ENCODE assay signal across 8 cellular contexts in genomic region chr19:48966541-48967345, GRCh38. TPM values are rescaled to one million over a fixed set of nuclear protein-coding genes. Genes with fewer than 3 reads are reported as not detected.
DNase-seq lines count a peak whose midpoint lies in the region; ATAC-seq, FAIRE-seq and TF ChIP-seq lines count a peak whose summit lies in the region.

No MANE protein-coding gene starts in this region.

- peak overlapping the region; percentile 99 for H3K4me3 Mint-ChIP-seq in activated naive CD8-positive, alpha-beta T cell treated with anti-CD3 and anti-CD28 coated beads for 36 hours

- no TSS peak for BruUV-seq in HepG2 (replicated peaks; lab: Mats Ljungman, UMichigan)

- CTCF ChIA-PET in AG04450 (lab: Charles Lee): interaction anchor here (1.0 to 1.8 kb wide), 2 partner anchors 27 to 124 kb away, joined by 4 to 7 read pairs; partner anchors contain the start of genes GYS1 and RUVBL2
- CTCF ChIA-PET in HepG2 (lab: Yijun Ruan, JAX; ENCODE audit: low intra/inter-chr PET ratio, low total read pairs): no interaction called here

- H4K20me1 ChIP-seq in HepG2 (ENCODE audit: insufficient read depth, low read length): peaks cover 33% of the 10 kb centered on the region

- H3K27me3 ChIP-seq in AG04450 (ENCODE audit: control insufficient read depth, insufficient read depth, low read length) (no peaks in the 10 kb centered on the region), HepG2 (ENCODE audit: control insufficient read depth in 1 of 2, insufficient read depth in 2 of 2, low read length in 2 of 2) (no peaks in the 10 kb centered on the region; a peak in 1 of 5 replicates), tibial artery (no peaks in the 10 kb centered on the region)

- H3K27ac Mint-ChIP-seq in activated naive CD8-positive, alpha-beta T cell treated with anti-CD3 and anti-CD28 coated beads for 36 hours: peak overlapping the region; percentile 97

- peaks cover 34% of the 10 kb centered on the region for H3K4me1 ChIP-seq in HepG2 (ENCODE audit: insufficient read depth, low read length)
- H3K4me1 ChIP-seq in tibial artery: peaks cover 0 to 65% (median 49%) of the 10 kb centered on the region in 4 donors

- H3K4me2 ChIP-seq in HepG2 (ENCODE audit: low read depth, low read length): peak overlapping the region; percentile 97

- peaks cover 3% of the 10 kb centered on the region for H3K9me3 Mint-ChIP-seq in activated naive CD8-positive, alpha-beta T cell treated with anti-CD3 and anti-CD28 coated beads for 36 hours

- peak; percentile 3 to 34; a peak in 2 of 4 replicates for TF ChIP-seq POLR2A in HepG2 (IDR thresholded peaks at IDR 0.05; ENCODE audit: insufficient read depth in 1 of 2, low read depth in 2 of 2, low read length in 2 of 2)

- intact Hi-C loops in HepG2 (cut with micrococcal nuclease; ENCODE audit: unreplicated experiment) (loop anchor here (10.0 kb wide), 2 partner anchors 92 to 182 kb away; partner anchors contain the start of gene PPP1R15A), tibial artery (cut with DNase I; ENCODE audit: low total_unique reads) (loop anchor here (10.0 kb wide), 1 partner anchor 92 kb away; the partner anchor contains the start of gene PPP1R15A)

- ATAC-seq in HepG2 (no peak), GM18517 (IDR thresholded peaks at IDR 0.05; ENCODE audit: unreplicated experiment) (no peak)

- peaks cover 12% of the 10 kb centered on the region; the same call in 1 of the 2 replicates for H3K9me3 ChIP-seq in AG04450 (ENCODE audit: control insufficient read depth, insufficient read depth, low read length)
- no peaks in the 10 kb centered on the region for H3K9me3 ChIP-seq in HepG2 (ENCODE audit: low read length)
- no peaks in the 10 kb centered on the region for H3K9me3 ChIP-seq in tibial artery

- POLR2A ChIA-PET in AG04450 (lab: Yijun Ruan, JAX) (interaction anchor here (1.1 to 5.6 kb wide), 12 partner anchors 12 to 171 kb away, joined by 3 to 83 read pairs (median 5); partner anchors contain the start of genes BAX, GYS1, NUCB1 and PPP1R15A), HepG2 (lab: Yijun Ruan, JAX) (interaction anchor here (0.8 to 5.6 kb wide), 17 partner anchors 9 to 160 kb away, joined by 3 to 153 read pairs (median 5); partner anchors contain the start of genes BAX, DHDH, GYS1 and NUCB1)

- no peak for TF ChIP-seq CTCF in AG04450 (IDR thresholded peaks at IDR 0.05; ENCODE audit: low read depth, low read length)
- no peak for TF ChIP-seq CTCF in HepG2 (CRISPR knock-in tag; IDR thresholded peaks at IDR 0.05)
- no peak for TF ChIP-seq CTCF in tibial artery (IDR thresholded peaks at IDR 0.05)
- TF ChIP-seq CTCF in GM10266 (IDR thresholded peaks at IDR 0.05; ENCODE audit: control insufficient read depth, insufficient read depth, low read depth, missing control alignments): no peak

- H3K4me1 Mint-ChIP-seq in activated naive CD8-positive, alpha-beta T cell treated with anti-CD3 and anti-CD28 coated beads for 36 hours: peaks cover 47% of the 10 kb centered on the region

- H3K36me3 Mint-ChIP-seq in activated naive CD8-positive, alpha-beta T cell treated with anti-CD3 and anti-CD28 coated beads for 36 hours: peaks cover 36% of the 10 kb centered on the region

- 7% methylated on average over 9 of the region's 10 CpGs for WGBS in HepG2 (ENCODE audit: low lambda C conversion rate)

- H2AFZ ChIP-seq in HepG2 (ENCODE audit: low read length): no peak overlapping the region

- no peak for FAIRE-seq in HepG2 (lab: Jason Lieb, UNC)

- TF ChIP-seq EP300 in HepG2 (IDR thresholded peaks at IDR 0.05; ENCODE audit: low read depth in 2 of 2, low read length in 2 of 2) (no peak), HepG2 (CRISPR knock-in tag; IDR thresholded peaks at IDR 0.05; ENCODE audit: borderline replicate concordance) (no peak)

- peaks cover 3 to 25% of the 10 kb centered on the region in 2 experiments for H3K36me3 ChIP-seq in HepG2 (replicated peaks in 1 of 2; ENCODE audit: control insufficient read depth in 1 of 2, insufficient read depth in 2 of 2, low read length in 2 of 2)
- H3K36me3 ChIP-seq in tibial artery: peaks cover 37 to 51% (median 38%) of the 10 kb centered on the region in 3 donors

- DNase-seq in AG04450 (ENCODE audit: low read depth, low spot score) (no peak), HT-29 (ENCODE audit: low spot score) (peak; percentile 32), HepG2 (ENCODE audit: low spot score) (no peak), tibial artery (no peak), GM10266 (ENCODE audit: extremely low spot score) (no peak), KG1 (lab: John Stamatoyannopoulos, UW) (no peak)
- DNase-seq in activated naive CD8-positive, alpha-beta T cell treated with anti-CD3 and anti-CD28 coated beads for 36 hours: no peak

- H3K27me3 Mint-ChIP-seq in activated naive CD8-positive, alpha-beta T cell treated with anti-CD3 and anti-CD28 coated beads for 36 hours: peaks cover 4% of the 10 kb centered on the region

- H3K79me2 ChIP-seq in HepG2 (ENCODE audit: insufficient read depth, low read length): peaks cover 25% of the 10 kb centered on the region

- H3K27ac ChIP-seq in AG04450 (ENCODE audit: low read depth, low read length) (peak overlapping the region; percentile 82), HepG2 (ENCODE audit: extremely low read length, insufficient read depth, low read length) (peak overlapping the region; percentile 86), tibial artery (peak overlapping the region; percentile 88 to 97)

- peak overlapping the region; percentile 96 for H3K9ac ChIP-seq in HepG2 (ENCODE audit: insufficient read depth, low read depth, low read length)

- TF ChIP-seq RAD21 in HepG2 (CRISPR knock-in tag; IDR thresholded peaks at IDR 0.05): no peak

- H3K4me3 ChIP-seq in AG04450 (ENCODE audit: low read depth, low read length) (peak overlapping the region; percentile 100), HepG2 (replicated peaks in 1 of 3; ENCODE audit: insufficient read depth in 1 of 3, low read depth in 2 of 3, low read length in 3 of 3) (peak overlapping the region; percentile 79 to 99 (median 89)), tibial artery (peak overlapping the region; percentile 83 to 90)

- in situ Hi-C loops in HepG2 (cut with HindIII; ENCODE audit: extremely low pct_ligation_motif_present, low pct_unique_long_range_greater_than_20kb): no loop called here

RNA-seq across cellular contexts. Expression of gene FTL, which starts 1.6 kb away (rescaled TPM):
- polyA plus RNA-seq in AG04450 (2011; rRNA removed): 3,644 and 5,326 TPM in 2 replicates
- 1,419 and 2,011 TPM in 2 replicates for polyA minus RNA-seq in AG04450 (2011; rRNA and poly(A)+ RNA removed)
- 5,979 and 6,365 TPM in 2 replicates for total RNA-seq in HT-29 (2014; rRNA removed; shearing (Covaris generic))
- 1,000 to 10,000 TPM; 1,137 to 1,177 TPM for total RNA-seq in activated naive CD8-positive, alpha-beta T cell treated with anti-CD3 and anti-CD28 coated beads for 36 hours
- 3,909 and 8,800 TPM in 2 replicates for total RNA-seq in HepG2 (2016; rRNA removed; fragmentation: Illumina TruSeq; extraction: Trizol)
- 89,971 and 90,879 TPM in 2 replicates for total RNA-seq in HepG2 (2016; cell fraction: cytosol; rRNA removed; fragmentation: Illumina TruSeq; extraction: Trizol; ENCODE audit: low read depth)
- 3,851 and 8,859 TPM in 2 replicates for total RNA-seq in HepG2 (2016; cell fraction: insoluble cytoplasmic fraction; rRNA removed; fragmentation: Illumina TruSeq; extraction: Trizol)
- 51,578 and 56,338 TPM in 2 replicates for total RNA-seq in HepG2 (2016; cell fraction: membrane; rRNA removed; fragmentation: Illumina TruSeq; extraction: Trizol)
- 2,617 and 3,067 TPM in 2 replicates for total RNA-seq in HepG2 (2016; cell fraction: nucleus; rRNA removed; fragmentation: Illumina TruSeq; extraction: Trizol)
- 2,513 and 2,721 TPM in 2 replicates for polyA plus RNA-seq in HepG2 (2011; rRNA removed)
- 2,416 and 4,778 TPM in 2 replicates for polyA plus RNA-seq in HepG2 (2011; cell fraction: cytosol; rRNA removed)
- polyA plus RNA-seq in HepG2 (2011; cell fraction: nucleus; rRNA removed): 1,286 and 1,341 TPM in 2 replicates
- 3,171 and 4,080 TPM in 2 replicates for polyA plus RNA-seq in HepG2 (2012)
- 183,517 and 194,436 TPM in 2 replicates for polyA plus RNA-seq in HepG2 (2016; cell fraction: cytosol; fragmentation: Illumina TruSeq; extraction: Trizol; ENCODE audit: low read depth)
- 7,307 and 7,404 TPM in 2 replicates for polyA plus RNA-seq in HepG2 (2016; cell fraction: insoluble cytoplasmic fraction; fragmentation: Illumina TruSeq; extraction: Trizol; ENCODE audit: low read depth)
- polyA plus RNA-seq in HepG2 (2016; cell fraction: membrane; fragmentation: Illumina TruSeq; extraction: Trizol; ENCODE audit: low read depth): 88,210 and 91,472 TPM in 2 replicates
- 7,073 and 8,244 TPM in 2 replicates for polyA plus RNA-seq in HepG2 (2016; cell fraction: nucleus; fragmentation: Illumina TruSeq; extraction: Trizol; ENCODE audit: insufficient read depth, low read depth)
- 1,399 and 2,171 TPM in 2 replicates for polyA minus RNA-seq in HepG2 (2011; rRNA and poly(A)+ RNA removed; ENCODE audit: low replicate concordance)
- polyA minus RNA-seq in HepG2 (2011; cell fraction: cytosol; rRNA and poly(A)+ RNA removed): 634 and 932 TPM in 2 replicates
- polyA minus RNA-seq in HepG2 (2011; cell fraction: nucleus; rRNA and poly(A)+ RNA removed): 209 and 221 TPM in 2 replicates

RNA-seq across cellular contexts. Expression of gene BAX, which starts 12.1 kb away (rescaled TPM):
- polyA plus RNA-seq in AG04450 (2011; rRNA removed): 110 and 147 TPM in 2 replicates
- 87.3 and 124 TPM in 2 replicates for polyA minus RNA-seq in AG04450 (2011; rRNA and poly(A)+ RNA removed)
- total RNA-seq in HT-29 (2014; rRNA removed; shearing (Covaris generic)): 185 and 213 TPM in 2 replicates
- total RNA-seq in activated naive CD8-positive, alpha-beta T cell treated with anti-CD3 and anti-CD28 coated beads for 36 hours: 100 to 1,000 TPM; 191 TPM
- total RNA-seq in HepG2 (2016; rRNA removed; fragmentation: Illumina TruSeq; extraction: Trizol): 167 and 176 TPM in 2 replicates
- total RNA-seq in HepG2 (2016; cell fraction: cytosol; rRNA removed; fragmentation: Illumina TruSeq; extraction: Trizol; ENCODE audit: low read depth): 230 and 246 TPM in 2 replicates
- 165 and 193 TPM in 2 replicates for total RNA-seq in HepG2 (2016; cell fraction: insoluble cytoplasmic fraction; rRNA removed; fragmentation: Illumina TruSeq; extraction: Trizol)
- total RNA-seq in HepG2 (2016; cell fraction: membrane; rRNA removed; fragmentation: Illumina TruSeq; extraction: Trizol): 237 and 254 TPM in 2 replicates
- total RNA-seq in HepG2 (2016; cell fraction: nucleus; rRNA removed; fragmentation: Illumina TruSeq; extraction: Trizol): 96.5 and 102 TPM in 2 replicates
- 139 and 164 TPM in 2 replicates for polyA plus RNA-seq in HepG2 (2011; rRNA removed)
- 118 and 159 TPM in 2 replicates for polyA plus RNA-seq in HepG2 (2011; cell fraction: cytosol; rRNA removed)
- 330 and 345 TPM in 2 replicates for polyA plus RNA-seq in HepG2 (2011; cell fraction: nucleus; rRNA removed)
- 158 and 165 TPM in 2 replicates for polyA plus RNA-seq in HepG2 (2012)
- 324 and 380 TPM in 2 replicates for polyA plus RNA-seq in HepG2 (2016; cell fraction: cytosol; fragmentation: Illumina TruSeq; extraction: Trizol; ENCODE audit: low read depth)
- polyA plus RNA-seq in HepG2 (2016; cell fraction: insoluble cytoplasmic fraction; fragmentation: Illumina TruSeq; extraction: Trizol; ENCODE audit: low read depth): 326 and 339 TPM in 2 replicates
- 331 and 356 TPM in 2 replicates for polyA plus RNA-seq in HepG2 (2016; cell fraction: membrane; fragmentation: Illumina TruSeq; extraction: Trizol; ENCODE audit: low read depth)
- 298 and 326 TPM in 2 replicates for polyA plus RNA-seq in HepG2 (2016; cell fraction: nucleus; fragmentation: Illumina TruSeq; extraction: Trizol; ENCODE audit: insufficient read depth, low read depth)
- 81.2 and 143 TPM in 2 replicates for polyA minus RNA-seq in HepG2 (2011; rRNA and poly(A)+ RNA removed; ENCODE audit: low replicate concordance)
- 66.1 and 82.4 TPM in 2 replicates for polyA minus RNA-seq in HepG2 (2011; cell fraction: cytosol; rRNA and poly(A)+ RNA removed)
- polyA minus RNA-seq in HepG2 (2011; cell fraction: nucleus; rRNA and poly(A)+ RNA removed): 85.3 and 90.1 TPM in 2 replicates

RNA-seq across cellular contexts. Expression of gene GYS1, which starts 26.4 kb away (rescaled TPM):
- polyA plus RNA-seq in AG04450 (2011; rRNA removed): 19.5 and 24.1 TPM in 2 replicates
- 33.6 and 40.9 TPM in 2 replicates for polyA minus RNA-seq in AG04450 (2011; rRNA and poly(A)+ RNA removed)
- 67.1 and 71.5 TPM in 2 replicates for total RNA-seq in HT-29 (2014; rRNA removed; shearing (Covaris generic))
- 10 to 100 TPM; 48.9 to 57.6 TPM for total RNA-seq in activated naive CD8-positive, alpha-beta T cell treated with anti-CD3 and anti-CD28 coated beads for 36 hours
- 16.4 and 18.4 TPM in 2 replicates for total RNA-seq in HepG2 (2016; rRNA removed; fragmentation: Illumina TruSeq; extraction: Trizol)
- 5.2 and 5.3 TPM in 2 replicates for total RNA-seq in HepG2 (2016; cell fraction: cytosol; rRNA removed; fragmentation: Illumina TruSeq; extraction: Trizol; ENCODE audit: low read depth)
- 13.3 and 20.4 TPM in 2 replicates for total RNA-seq in HepG2 (2016; cell fraction: insoluble cytoplasmic fraction; rRNA removed; fragmentation: Illumina TruSeq; extraction: Trizol)
- total RNA-seq in HepG2 (2016; cell fraction: membrane; rRNA removed; fragmentation: Illumina TruSeq; extraction: Trizol): 4.9 and 5.1 TPM in 2 replicates
- total RNA-seq in HepG2 (2016; cell fraction: nucleus; rRNA removed; fragmentation: Illumina TruSeq; extraction: Trizol): 17.7 and 22.5 TPM in 2 replicates
- polyA plus RNA-seq in HepG2 (2011; rRNA removed): 34.3 and 42.1 TPM in 2 replicates
- polyA plus RNA-seq in HepG2 (2011; cell fraction: cytosol; rRNA removed): 15.4 and 24.0 TPM in 2 replicates
- polyA plus RNA-seq in HepG2 (2011; cell fraction: nucleus; rRNA removed): 43.8 and 62.9 TPM in 2 replicates
- polyA plus RNA-seq in HepG2 (2012): 10.2 and 20.0 TPM in 2 replicates
- polyA plus RNA-seq in HepG2 (2016; cell fraction: cytosol; fragmentation: Illumina TruSeq; extraction: Trizol; ENCODE audit: low read depth): 1.1 and 1.4 TPM in 2 replicates
- polyA plus RNA-seq in HepG2 (2016; cell fraction: insoluble cytoplasmic fraction; fragmentation: Illumina TruSeq; extraction: Trizol; ENCODE audit: low read depth): 10.8 and 15.0 TPM in 2 replicates
- 2.9 and 3.5 TPM in 2 replicates for polyA plus RNA-seq in HepG2 (2016; cell fraction: membrane; fragmentation: Illumina TruSeq; extraction: Trizol; ENCODE audit: low read depth)
- 28.6 and 30.1 TPM in 2 replicates for polyA plus RNA-seq in HepG2 (2016; cell fraction: nucleus; fragmentation: Illumina TruSeq; extraction: Trizol; ENCODE audit: insufficient read depth, low read depth)
- 85.1 and 134 TPM in 2 replicates for polyA minus RNA-seq in HepG2 (2011; rRNA and poly(A)+ RNA removed; ENCODE audit: low replicate concordance)
- polyA minus RNA-seq in HepG2 (2011; cell fraction: cytosol; rRNA and poly(A)+ RNA removed): 22.2 and 28.2 TPM in 2 replicates
- 26.5 and 44.0 TPM in 2 replicates for polyA minus RNA-seq in HepG2 (2011; cell fraction: nucleus; rRNA and poly(A)+ RNA removed)

RNA-seq across cellular contexts. Expression of gene RUVBL2, which starts 26.9 kb away (rescaled TPM):
- 107 and 131 TPM in 2 replicates for polyA plus RNA-seq in AG04450 (2011; rRNA removed)
- polyA minus RNA-seq in AG04450 (2011; rRNA and poly(A)+ RNA removed): 128 and 170 TPM in 2 replicates
- 562 and 566 TPM in 2 replicates for total RNA-seq in HT-29 (2014; rRNA removed; shearing (Covaris generic))
- total RNA-seq in activated naive CD8-positive, alpha-beta T cell treated with anti-CD3 and anti-CD28 coated beads for 36 hours: 100 to 1,000 TPM; 187 to 189 TPM
- total RNA-seq in HepG2 (2016; rRNA removed; fragmentation: Illumina TruSeq; extraction: Trizol): 108 and 122 TPM in 2 replicates
- total RNA-seq in HepG2 (2016; cell fraction: cytosol; rRNA removed; fragmentation: Illumina TruSeq; extraction: Trizol; ENCODE audit: low read depth): 42.8 and 44.4 TPM in 2 replicates
- 98.2 and 127 TPM in 2 replicates for total RNA-seq in HepG2 (2016; cell fraction: insoluble cytoplasmic fraction; rRNA removed; fragmentation: Illumina TruSeq; extraction: Trizol)
- 53.1 and 56.0 TPM in 2 replicates for total RNA-seq in HepG2 (2016; cell fraction: membrane; rRNA removed; fragmentation: Illumina TruSeq; extraction: Trizol)
- total RNA-seq in HepG2 (2016; cell fraction: nucleus; rRNA removed; fragmentation: Illumina TruSeq; extraction: Trizol): 57.1 and 62.8 TPM in 2 replicates
- polyA plus RNA-seq in HepG2 (2011; rRNA removed): 109 and 120 TPM in 2 replicates
- polyA plus RNA-seq in HepG2 (2011; cell fraction: cytosol; rRNA removed): 120 and 188 TPM in 2 replicates
- 169 and 241 TPM in 2 replicates for polyA plus RNA-seq in HepG2 (2011; cell fraction: nucleus; rRNA removed)
- polyA plus RNA-seq in HepG2 (2012): 71.6 and 76.0 TPM in 2 replicates
- polyA plus RNA-seq in HepG2 (2016; cell fraction: cytosol; fragmentation: Illumina TruSeq; extraction: Trizol; ENCODE audit: low read depth): 38.1 and 42.9 TPM in 2 replicates
- polyA plus RNA-seq in HepG2 (2016; cell fraction: insoluble cytoplasmic fraction; fragmentation: Illumina TruSeq; extraction: Trizol; ENCODE audit: low read depth): 87.8 and 103 TPM in 2 replicates
- polyA plus RNA-seq in HepG2 (2016; cell fraction: membrane; fragmentation: Illumina TruSeq; extraction: Trizol; ENCODE audit: low read depth): 44.0 and 49.8 TPM in 2 replicates
- polyA plus RNA-seq in HepG2 (2016; cell fraction: nucleus; fragmentation: Illumina TruSeq; extraction: Trizol; ENCODE audit: insufficient read depth, low read depth): 101 and 102 TPM in 2 replicates
- 203 and 355 TPM in 2 replicates for polyA minus RNA-seq in HepG2 (2011; rRNA and poly(A)+ RNA removed; ENCODE audit: low replicate concordance)
- polyA minus RNA-seq in HepG2 (2011; cell fraction: cytosol; rRNA and poly(A)+ RNA removed): 65.7 and 86.3 TPM in 2 replicates
- 47.3 and 59.2 TPM in 2 replicates for polyA minus RNA-seq in HepG2 (2011; cell fraction: nucleus; rRNA and poly(A)+ RNA removed)

RNA-seq across cellular contexts. Expression of gene DHDH, which starts 33.2 kb away (rescaled TPM):
- 0.48 and 0.61 TPM in 2 replicates for polyA plus RNA-seq in AG04450 (2011; rRNA removed)
- polyA minus RNA-seq in AG04450 (2011; rRNA and poly(A)+ RNA removed): 0.55 TPM in 1 of 2 replicates, not detected in the other
- total RNA-seq in HT-29 (2014; rRNA removed; shearing (Covaris generic)): 0.10 and 0.42 TPM in 2 replicates
- 1 to 10 TPM in 1 of 2 experiments, under 1 TPM in 1; 0.74 to 1.1 TPM for total RNA-seq in activated naive CD8-positive, alpha-beta T cell treated with anti-CD3 and anti-CD28 coated beads for 36 hours
- total RNA-seq in HepG2 (2016; rRNA removed; fragmentation: Illumina TruSeq; extraction: Trizol): 0.13 and 0.29 TPM in 2 replicates
- not detected in 2 replicates for total RNA-seq in HepG2 (2016; cell fraction: cytosol; rRNA removed; fragmentation: Illumina TruSeq; extraction: Trizol; ENCODE audit: low read depth)
- 0.30 TPM in 1 of 2 replicates, not detected in the other for total RNA-seq in HepG2 (2016; cell fraction: insoluble cytoplasmic fraction; rRNA removed; fragmentation: Illumina TruSeq; extraction: Trizol)
- total RNA-seq in HepG2 (2016; cell fraction: membrane; rRNA removed; fragmentation: Illumina TruSeq; extraction: Trizol): not detected in 2 replicates
- total RNA-seq in HepG2 (2016; cell fraction: nucleus; rRNA removed; fragmentation: Illumina TruSeq; extraction: Trizol): not detected in 2 replicates
- 0.91 and 1.9 TPM in 2 replicates for polyA plus RNA-seq in HepG2 (2011; rRNA removed)
- polyA plus RNA-seq in HepG2 (2011; cell fraction: cytosol; rRNA removed): 1.8 and 2.5 TPM in 2 replicates
- polyA plus RNA-seq in HepG2 (2011; cell fraction: nucleus; rRNA removed): 1.9 and 2.8 TPM in 2 replicates
- 1.0 and 3.6 TPM in 2 replicates for polyA plus RNA-seq in HepG2 (2012)
- not detected in 2 replicates for polyA plus RNA-seq in HepG2 (2016; cell fraction: cytosol; fragmentation: Illumina TruSeq; extraction: Trizol; ENCODE audit: low read depth)
- not detected in 2 replicates for polyA plus RNA-seq in HepG2 (2016; cell fraction: insoluble cytoplasmic fraction; fragmentation: Illumina TruSeq; extraction: Trizol; ENCODE audit: low read depth)
- not detected in 2 replicates for polyA plus RNA-seq in HepG2 (2016; cell fraction: membrane; fragmentation: Illumina TruSeq; extraction: Trizol; ENCODE audit: low read depth)
- polyA plus RNA-seq in HepG2 (2016; cell fraction: nucleus; fragmentation: Illumina TruSeq; extraction: Trizol; ENCODE audit: insufficient read depth, low read depth): not detected in 2 replicates
- polyA minus RNA-seq in HepG2 (2011; rRNA and poly(A)+ RNA removed; ENCODE audit: low replicate concordance): 0.37 and 0.50 TPM in 2 replicates
- not detected in 2 replicates for polyA minus RNA-seq in HepG2 (2011; cell fraction: cytosol; rRNA and poly(A)+ RNA removed)
- polyA minus RNA-seq in HepG2 (2011; cell fraction: nucleus; rRNA and poly(A)+ RNA removed): 0.77 TPM in 1 of 2 replicates, not detected in the other
